In the genomic region with DNA sequence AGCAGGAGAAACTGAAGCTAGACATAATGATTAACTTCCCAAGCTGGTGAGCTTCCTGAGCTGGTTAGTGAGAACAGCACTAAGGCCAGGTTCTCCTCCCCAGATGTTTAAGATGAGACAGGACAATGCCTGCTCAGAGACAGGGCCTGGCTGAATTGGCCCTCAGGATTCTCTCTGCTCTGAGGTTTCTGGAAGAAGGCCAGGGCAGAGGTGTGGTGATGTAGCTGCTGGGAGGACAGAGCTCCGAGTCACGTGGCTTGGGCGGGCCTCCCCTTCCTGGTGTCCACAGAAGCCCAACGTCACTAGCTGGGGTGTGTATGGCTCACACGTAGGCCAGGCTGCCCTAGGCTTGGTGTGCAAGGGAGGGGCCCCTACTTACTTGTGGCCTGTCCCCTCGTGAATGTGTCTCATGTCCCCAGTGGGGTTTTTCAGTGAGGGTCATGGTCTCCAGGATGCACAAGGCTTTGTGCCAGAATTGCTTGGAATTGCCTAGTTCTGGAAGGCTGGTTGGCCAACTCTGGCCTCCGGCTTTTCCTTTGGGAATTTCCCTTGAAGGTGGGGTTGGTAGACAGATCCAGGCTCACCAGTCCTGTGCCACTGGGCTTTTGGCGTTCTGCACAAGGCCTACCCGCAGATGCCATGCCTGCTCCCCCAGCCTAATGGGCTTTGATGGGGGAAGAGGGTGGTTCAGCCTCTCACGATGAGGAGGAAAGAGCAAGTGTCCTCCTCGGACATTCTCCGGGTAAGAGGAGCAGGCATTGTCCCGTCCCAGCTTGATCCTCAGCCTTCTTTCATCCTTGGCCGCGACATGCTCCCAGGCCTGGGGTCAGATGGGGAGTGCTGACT, we compare ENCODE assay signal across 8 cellular contexts. TPM values are rescaled to one million over a fixed set of nuclear protein-coding genes. Genes with fewer than 3 reads are reported as not detected.
A peak's percentile ranks its signal among the peaks of the same experiment; 100 is the strongest.
DNase-seq lines count a peak whose midpoint lies in the region; ATAC-seq and TF ChIP-seq lines count a peak whose summit lies in the region.

No MANE protein-coding gene starts in this region.

- H3K27me3 ChIP-seq in heart left ventricle, result peaks cover 0 to 4% (median 0%) of the 10 kb centered on the region in 9 donors

- H3K27ac ChIP-seq in heart left ventricle, result peak overlapping the region; percentile 55 to 91 (median 72)

- no peaks in the 10 kb centered on the region for H3K9me3 ChIP-seq in heart left ventricle

- POLR2A ChIA-PET in GM10248 (lab: Yijun Ruan, JAX), result interaction anchor here (0.6 to 1.6 kb wide), 3 partner anchors 10 to 48 kb away, joined by 5 to 8 read pairs (median 6); a partner anchor contains a TSS

- no peak for TF ChIP-seq CTCF in GM10248 (IDR thresholded peaks at IDR 0.05; ENCODE audit: control extremely low read depth, extremely low read depth, low read depth, missing control alignments)
- TF ChIP-seq CTCF in heart left ventricle (IDR thresholded peaks at IDR 0.05), result no peak

- peaks cover 0 to 17% (median 0%) of the 10 kb centered on the region in 9 donors for H3K36me3 ChIP-seq in heart left ventricle

- H3K4me3 ChIP-seq in heart left ventricle, result peak overlapping the region in 1 of 12 donors; percentile 75

- TF ChIP-seq POLR2A in heart left ventricle (IDR thresholded peaks at IDR 0.05), result peak in 1 of 2 donors; percentile 13

- CTCF ChIA-PET in GM10248 (lab: Yijun Ruan, JAX), result interaction anchor here (0.9 to 3.9 kb wide), 13 partner anchors 10 to 370 kb away, joined by 3 to 22 read pairs (median 4); no protein-coding TSS in a partner anchor

- ATAC-seq in GM21515 (IDR thresholded peaks at IDR 0.05; ENCODE audit: unreplicated experiment) (peak; percentile 56), heart left ventricle (peak; percentile 72 to 92 (median 80))

- 59 to 67% (median 64%) methylated on average over 13 to 15 of the region's 15 CpGs for WGBS in heart left ventricle, 4 donors

- intact Hi-C loops in heart left ventricle (cut with DNase I), result loop anchor here in 5 of 10 donors (5.0 to 10.0 kb wide), 2 partner anchors 46 to 48 kb away; a partner anchor contains a TSS

- peaks cover 4 to 71% (median 29%) of the 10 kb centered on the region in 12 donors for H3K4me1 ChIP-seq in heart left ventricle

- DNase-seq in GM10248 (ENCODE audit: extremely low spot score), result peak; percentile 85
- DNase-seq in HT1080 (ENCODE audit: low read depth), result peak; percentile 72
- DNase-seq in activated CD4-positive, alpha-beta T cell treated with anti-CD3 and anti-CD28 coated beads, Interleukin-2, amount 50 U/mL, for 1 hour, result peak; percentile 52
- DNase-seq in heart left ventricle, result peak; percentile 81 to 90 (median 87)
- peak; percentile 40 to 50 for DNase-seq in stimulated activated CD4-positive, alpha-beta T cell treated with anti-CD3 and anti-CD28 coated beads, Interleukin-4, amount 100 ng/mL, for 4 hours
- no peak for DNase-seq in iPS-NIHi7 (ENCODE audit: extremely low spot score)
- DNase-seq in NCI-H1092 treated with DMSO at 0.1 percent for 48 hours (lab: John Stamatoyannopoulos, UW), result no peak

RNA-seq across cellular contexts. Expression of a gene that starts 3.4 kb away (rescaled TPM):
- total RNA-seq in HT1080 (2014; rRNA removed; shearing (Covaris generic)), result not detected in 2 replicates
- polyA plus RNA-seq in HT1080 (2015; cell fraction: cytosol; rRNA removed), result 0.03 TPM in 2 replicates
- 0.06 and 0.09 TPM in 2 replicates for polyA plus RNA-seq in HT1080 (2015; cell fraction: nucleus; rRNA removed)
- 1 to 10 TPM in 4 of 9 donors, under 1 TPM in 5; 0.21 to 6.5 (median 0.91) TPM for total RNA-seq in heart left ventricle
- polyA plus RNA-seq in heart left ventricle, result under 1 TPM; 0.46 to 0.71 TPM

RNA-seq across cellular contexts. Expression of a gene that starts 15.7 kb away (rescaled TPM):
- total RNA-seq in HT1080 (2014; rRNA removed; shearing (Covaris generic)), result not detected in 2 replicates
- polyA plus RNA-seq in HT1080 (2015; cell fraction: cytosol; rRNA removed), result not detected in 2 replicates
- polyA plus RNA-seq in HT1080 (2015; cell fraction: nucleus; rRNA removed), result not detected in 2 replicates
- total RNA-seq in heart left ventricle, result 10 to 100 TPM in 1 of 9 donors, 1 to 10 TPM in 1, under 1 TPM in 7; 0.37 to 11.9 (median 0.67) TPM
- under 1 TPM; 0.27 to 0.54 TPM for polyA plus RNA-seq in heart left ventricle

RNA-seq across cellular contexts. Expression of a gene that starts 45.1 kb away (rescaled TPM):
- total RNA-seq in HT1080 (2014; rRNA removed; shearing (Covaris generic)), result 11.8 and 12.7 TPM in 2 replicates
- 11.1 and 14.7 TPM in 2 replicates for polyA plus RNA-seq in HT1080 (2015; cell fraction: cytosol; rRNA removed)
- 17.9 and 23.0 TPM in 2 replicates for polyA plus RNA-seq in HT1080 (2015; cell fraction: nucleus; rRNA removed)
- 10 to 100 TPM; 20.2 to 68.8 (median 40.0) TPM for total RNA-seq in heart left ventricle
- polyA plus RNA-seq in heart left ventricle, result 10 to 100 TPM in 1 of 2 donors, 1 to 10 TPM in 1; 7.5 to 34.9 TPM

Comparison
In these comparisons a context has a peak if more than half of its experiments do, and no peak if none do; other contexts are left out.
1. DNase-seq: peak in GM10248 (single experiment), HT1080 (single experiment), activated CD4-positive, alpha-beta T cell treated with anti-CD3 and anti-CD28 coated beads, Interleukin-2, amount 50 U/mL, for 1 hour (single experiment), heart left ventricle (5 of 5) and stimulated activated CD4-positive, alpha-beta T cell treated with anti-CD3 and anti-CD28 coated beads, Interleukin-4, amount 100 ng/mL, for 4 hours (2 of 2); none in iPS-NIHi7 (single experiment) and NCI-H1092 treated with DMSO at 0.1 percent for 48 hours (single experiment).